11 cellular contexts compared by ENCODE assay signal in the genomic region with DNA sequence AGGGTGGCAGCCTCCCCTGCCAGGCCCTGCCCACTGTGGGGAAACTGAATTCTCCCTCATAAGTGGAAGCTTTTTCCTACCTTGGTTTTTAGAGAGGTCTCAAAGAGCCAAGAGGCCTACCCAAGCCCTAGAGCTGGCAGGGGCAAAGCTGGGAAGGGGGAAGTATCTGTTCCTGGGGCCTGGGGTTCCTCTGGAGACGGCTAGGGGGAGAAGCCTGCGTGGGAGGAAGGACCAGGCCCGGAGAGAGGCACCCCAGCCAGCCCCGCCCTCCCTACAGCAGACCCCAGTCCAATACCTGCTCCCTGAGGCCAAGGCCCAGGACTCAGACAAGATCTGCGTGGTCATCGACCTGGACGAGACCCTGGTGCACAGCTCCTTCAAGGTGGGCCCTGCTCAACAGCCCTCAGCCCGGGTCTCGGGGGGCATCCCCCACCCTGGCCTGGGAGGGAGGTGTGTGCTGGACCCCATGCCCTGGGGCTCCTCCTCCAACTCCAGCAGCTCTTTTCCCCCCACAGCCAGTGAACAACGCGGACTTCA. TPM values are rescaled to one million over a fixed set of nuclear protein-coding genes. Genes with fewer than 3 reads are reported as not detected.
A peak's percentile ranks its signal among the peaks of the same experiment; 100 is the strongest.
DNase-seq lines count a peak whose midpoint lies in the region; ATAC-seq and TF ChIP-seq lines count a peak whose summit lies in the region.
"Had no signal": no experiment of that assay in that cellular context is flagged by ENCODE, and none has a peak within 500 bp of the region (broad histone marks: within the 10 kb centered on the region; RNA-seq: fewer than 3 reads in every experiment).

No MANE protein-coding gene starts in this region.

- CTCF ChIA-PET in activated CD4-positive, alpha-beta T cell treated with anti-CD3 and anti-CD28 coated beads for 36 hours (lab: Charles Lee) = interaction anchor here (0.9 to 1.4 kb wide), 2 partner anchors 246 to 600 kb away, joined by 3 to 4 read pairs; no protein-coding TSS in a partner anchor

- TF ChIP-seq CTCF in ascending aorta (IDR thresholded peaks at IDR 0.05) (no peak), lower lobe of right lung (IDR thresholded peaks at IDR 0.05) (no peak), tibial nerve (IDR thresholded peaks at IDR 0.05) (no peak)

- H3K4me3 ChIP-seq in ascending aorta = peak overlapping the region; percentile 79 to 99
- peak overlapping the region; percentile 99 for H3K4me3 ChIP-seq in lower lobe of right lung
- H3K4me3 ChIP-seq in tibial nerve = peak overlapping the region; percentile 72 to 98 (median 94)
- H3K4me3 ChIP-seq in neuronal stem cell (ENCODE audit: low read length in 2 of 2) = no peak overlapping the region

- peaks cover 6% of the 10 kb centered on the region for H3K79me1 ChIP-seq in neuronal stem cell (ENCODE audit: low read depth, low read length)

- POLR2A ChIA-PET in activated CD4-positive, alpha-beta T cell treated with anti-CD3 and anti-CD28 coated beads for 36 hours (lab: Charles Lee) = interaction anchor here (0.6 kb wide), 1 partner anchor 454 kb away, joined by 3 read pairs; no protein-coding TSS in a partner anchor

- peak overlapping the region; percentile 85 for H3K4me3 Mint-ChIP-seq in activated CD4-positive, alpha-beta T cell treated with anti-CD3 and anti-CD28 coated beads for 36 hours

- no peak overlapping the region for H3K14ac ChIP-seq in neuronal stem cell (ENCODE audit: low read length)

- H3K23ac ChIP-seq in neuronal stem cell (ENCODE audit: low read depth, low read length, poor library complexity) = no peak overlapping the region

- no peak overlapping the region for H2BK15ac ChIP-seq in neuronal stem cell (ENCODE audit: low read length)

- H3K27ac ChIP-seq in ascending aorta = peak overlapping the region; percentile 98
- peak overlapping the region; percentile 100 for H3K27ac ChIP-seq in lower lobe of right lung
- H3K27ac ChIP-seq in tibial nerve = peak overlapping the region; percentile 96 to 100 (median 98)
- no peak overlapping the region for H3K27ac ChIP-seq in neuronal stem cell (replicated peaks; ENCODE audit: low read length)

- no peak for TF ChIP-seq POLR2A in tibial nerve (IDR thresholded peaks at IDR 0.05)

- H3K36me3 Mint-ChIP-seq in activated CD4-positive, alpha-beta T cell treated with anti-CD3 and anti-CD28 coated beads for 36 hours (ENCODE audit: low read depth) = peaks cover 19% of the 10 kb centered on the region

- peaks cover 5% of the 10 kb centered on the region for H3K27me3 Mint-ChIP-seq in activated CD4-positive, alpha-beta T cell treated with anti-CD3 and anti-CD28 coated beads for 36 hours

- H2BK5ac ChIP-seq in neuronal stem cell (ENCODE audit: low read length) = no peak overlapping the region

- no peak overlapping the region for H4K8ac ChIP-seq in neuronal stem cell (ENCODE audit: low read depth, low read length)

- no peak overlapping the region for H3K18ac ChIP-seq in neuronal stem cell (ENCODE audit: low read length)

- H3K27me3 ChIP-seq in ascending aorta (no peaks in the 10 kb centered on the region), lower lobe of right lung (ENCODE audit: low read depth) (no peaks in the 10 kb centered on the region), tibial nerve (no peaks in the 10 kb centered on the region), neuronal stem cell (ENCODE audit: control insufficient read depth in 3 of 3, insufficient read depth in 3 of 3, low read depth in 1 of 3, low read length in 3 of 3) (peaks cover 19 to 25% (median 24%) of the 10 kb centered on the region in 3 experiments)

- no peak overlapping the region for H2AFZ ChIP-seq in neuronal stem cell (ENCODE audit: low read length)

- H3K4ac ChIP-seq in neuronal stem cell (ENCODE audit: low read length) = no peak overlapping the region

- no peak overlapping the region for H3K9ac ChIP-seq in neuronal stem cell (ENCODE audit: low read depth, low read length, poor library complexity)

- H3K4me2 ChIP-seq in neuronal stem cell (ENCODE audit: insufficient read depth, low read length, poor library complexity, severe bottlenecking) = no peak overlapping the region

- TF ChIP-seq EP300 in tibial nerve (IDR thresholded peaks at IDR 0.05) = no peak

- no peak overlapping the region for H4K91ac ChIP-seq in neuronal stem cell (ENCODE audit: low read depth, low read length, poor library complexity)

- DNase-seq in activated CD4-positive, alpha-beta T cell treated with anti-CD3 and anti-CD28 coated beads for 36 hours = no peak
- no peak for DNase-seq in activated CD4-positive, alpha-beta T cell treated with anti-CD3 and anti-CD28 coated beads, Interleukin-2, amount 50 U/mL, for 1 hour
- DNase-seq in ascending aorta (ENCODE audit: low spot score in 2 of 2) = no peak
- DNase-seq in lower lobe of right lung = no peak
- no peak for DNase-seq in tibial nerve (ENCODE audit: low spot score in 2 of 2)
- DNase-seq in mesenteric fat pad (ENCODE audit: low spot score) = no peak
- DNase-seq in neuronal stem cell (ENCODE audit: low spot score) = no peak
- DNase-seq: activated naive CD4-positive, alpha-beta T cell; C1 segment of cervical spinal cord; NK-92 treated with Interleukin-12 subunit alpha and Interleukin-12 subunit beta, amount 100 ng/mL, for 24 hours had no signal

- H3K4me1 Mint-ChIP-seq in activated CD4-positive, alpha-beta T cell treated with anti-CD3 and anti-CD28 coated beads for 36 hours = peaks cover 40% of the 10 kb centered on the region

- ATAC-seq in activated CD4-positive, alpha-beta T cell treated with anti-CD3 and anti-CD28 coated beads for 36 hours = no peak
- ATAC-seq in lower lobe of right lung (no peak), HG02870 (IDR thresholded peaks at IDR 0.05; ENCODE audit: unreplicated experiment) (no peak)

- H3K27ac Mint-ChIP-seq in activated CD4-positive, alpha-beta T cell treated with anti-CD3 and anti-CD28 coated beads for 36 hours = no peak overlapping the region

- WGBS in tibial nerve, 2 donors = 56 to 69% methylated on average over 10 to 11 of the region's 11 CpGs
- WGBS in neuronal stem cell (ENCODE audit: extremely low coverage in 2 of 2, insufficient read length in 2 of 2, insufficient replicate concordance in 1 of 2), 2 donors = no CpG with 5 or more reads among the region's 11 CpGs

- no peak overlapping the region for H2BK12ac ChIP-seq in neuronal stem cell (ENCODE audit: low read length)

- intact Hi-C loops in activated CD4-positive, alpha-beta T cell treated with anti-CD3 and anti-CD28 coated beads for 36 hours (cut with DNase I, micrococcal nuclease) = loop anchor here in 1 of 2 experiments (10.0 kb wide), 1 partner anchor 1143 kb away; the partner anchor contains the start of genes CHPF and TMEM198
- intact Hi-C loops in ascending aorta (cut with DNase I) (no loop called here), lower lobe of right lung (cut with DNase I) (no loop called here)

- no peaks in the 10 kb centered on the region for H3K9me3 ChIP-seq in ascending aorta
- no peaks in the 10 kb centered on the region for H3K9me3 ChIP-seq in lower lobe of right lung
- no peaks in the 10 kb centered on the region for H3K9me3 ChIP-seq in tibial nerve
- no peaks in the 10 kb centered on the region for H3K9me3 ChIP-seq in neuronal stem cell (replicated peaks in 1 of 2; ENCODE audit: control insufficient read depth in 2 of 2, insufficient read depth in 1 of 2, low read depth in 1 of 2, low read length in 2 of 2)

- H3K4me1 ChIP-seq in ascending aorta (peaks cover 10 to 39% of the 10 kb centered on the region in 2 donors), lower lobe of right lung (peaks cover 66% of the 10 kb centered on the region), tibial nerve (peaks cover 0 to 69% (median 46%) of the 10 kb centered on the region in 4 donors), neuronal stem cell (ENCODE audit: control insufficient read depth in 2 of 2, insufficient read depth in 1 of 2, low read depth in 1 of 2, low read length in 2 of 2) (peaks cover 31 to 36% of the 10 kb centered on the region in 2 donors)

- no peak overlapping the region for H2BK120ac ChIP-seq in neuronal stem cell (ENCODE audit: low read depth, low read length)

- peaks cover 33 to 37% of the 10 kb centered on the region in 2 donors for H3K36me3 ChIP-seq in ascending aorta
- peaks cover 44% of the 10 kb centered on the region for H3K36me3 ChIP-seq in lower lobe of right lung
- H3K36me3 ChIP-seq in tibial nerve = peaks cover 0 to 41% (median 4%) of the 10 kb centered on the region in 3 donors
- peaks cover 21 to 41% of the 10 kb centered on the region in 2 donors for H3K36me3 ChIP-seq in neuronal stem cell (replicated peaks in 1 of 2; ENCODE audit: control insufficient read depth in 2 of 2, insufficient read depth in 2 of 2, low read length in 2 of 2)

- H3K9me3 Mint-ChIP-seq in activated CD4-positive, alpha-beta T cell treated with anti-CD3 and anti-CD28 coated beads for 36 hours (ENCODE audit: low read depth) = no peaks in the 10 kb centered on the region

- no peak overlapping the region for H2AK5ac ChIP-seq in neuronal stem cell (ENCODE audit: low read depth, low read length)

RNA-seq across cellular contexts. Expression of gene CTDSP1, which starts 2.2 kb away (rescaled TPM):
- total RNA-seq in activated CD4-positive, alpha-beta T cell treated with anti-CD3 and anti-CD28 coated beads for 36 hours = 10 to 100 TPM; 57.7 to 65.4 TPM
- total RNA-seq in ascending aorta (144 TPM), lower lobe of right lung (168 TPM), tibial nerve (100 to 1,000 TPM; 122 to 164 (median 140) TPM), mesenteric fat pad (123 TPM)
- polyA plus RNA-seq in neuronal stem cell (2013, experiment 1 of 2) = 39.9 TPM
- polyA plus RNA-seq in neuronal stem cell (2013, experiment 2 of 2) = 39.8 TPM

RNA-seq across cellular contexts. Expression of gene VIL1, which starts 17.0 kb away (rescaled TPM):
- not detected for total RNA-seq in activated CD4-positive, alpha-beta T cell treated with anti-CD3 and anti-CD28 coated beads for 36 hours
- total RNA-seq in ascending aorta (not detected), lower lobe of right lung (0.41 TPM), tibial nerve (not detected), mesenteric fat pad (0.55 TPM)
- polyA plus RNA-seq in neuronal stem cell (2013, experiment 1 of 2) = 0.07 TPM
- 0.08 TPM for polyA plus RNA-seq in neuronal stem cell (2013, experiment 2 of 2)

RNA-seq across cellular contexts. Expression of gene SLC11A1, which starts 19.8 kb away (rescaled TPM):
- total RNA-seq in activated CD4-positive, alpha-beta T cell treated with anti-CD3 and anti-CD28 coated beads for 36 hours = under 1 TPM; 0.05 to 0.09 TPM
- total RNA-seq in ascending aorta = 16.4 TPM
- 419 TPM for total RNA-seq in lower lobe of right lung
- total RNA-seq in tibial nerve = 100 to 1,000 TPM in 1 of 4 donors, 10 to 100 TPM in 3; 19.0 to 213 (median 52.9) TPM
- total RNA-seq in mesenteric fat pad = 122 TPM
- polyA plus RNA-seq in neuronal stem cell (2013, experiment 1 of 2) = 0.35 TPM
- 0.06 TPM for polyA plus RNA-seq in neuronal stem cell (2013, experiment 2 of 2)

RNA-seq across cellular contexts. Expression of gene CATIP, which starts 45.2 kb away (rescaled TPM):
- total RNA-seq in activated CD4-positive, alpha-beta T cell treated with anti-CD3 and anti-CD28 coated beads for 36 hours = not detected
- total RNA-seq in ascending aorta (not detected), lower lobe of right lung (5.6 TPM), tibial nerve (not detected), mesenteric fat pad (not detected)
- polyA plus RNA-seq in neuronal stem cell (2013, experiment 1 of 2) = 0.66 TPM
- polyA plus RNA-seq in neuronal stem cell (2013, experiment 2 of 2) = 0.80 TPM

Comparison
In these comparisons a context has a peak if more than half of its experiments do, and no peak if none do; other contexts are left out.
1. H3K4me3 ChIP-seq: peak in ascending aorta (2 of 2), lower lobe of right lung (single experiment) and tibial nerve (4 of 4); none in neuronal stem cell (0 of 2).
2. RNA of gene SLC11A1, which starts 19.8 kb away (total RNA-seq): 419 TPM in lower lobe of right lung (single experiment), 122 TPM in mesenteric fat pad (single experiment), 19.0 to 213 TPM in tibial nerve and 16.4 TPM in ascending aorta (single experiment); 0.05 to 0.09 TPM in activated CD4-positive, alpha-beta T cell treated with anti-CD3 and anti-CD28 coated beads for 36 hours; every median in the first group is over 10 times any median in the second.